Comparison of ENCODE assay signal across 12 cellular contexts in genomic region chr15:58758141-58758540, GRCh38. TPM values are rescaled to one million over a fixed set of nuclear protein-coding genes. Genes with fewer than 3 reads are reported as not detected.
DNase-seq lines count a peak whose midpoint lies in the region; ATAC-seq and TF ChIP-seq lines count a peak whose summit lies in the region.
"Had no signal": no experiment of that assay in that cellular context is flagged by ENCODE, and none has a peak within 500 bp of the region (broad histone marks: within the 10 kb centered on the region; RNA-seq: fewer than 3 reads in every experiment).

No MANE protein-coding gene starts in this region.

- ATAC-seq in HG03097 (IDR thresholded peaks at IDR 0.05; ENCODE audit: low FRiP score, unreplicated experiment), result no peak
- ATAC-seq: T-helper 17 cell had no signal

- no peak overlapping the region for H3K4me3 Mint-ChIP-seq in activated T-helper 2 cell treated with anti-CD3 and anti-CD28 coated beads, Interferon-gamma antibody, Interleukin-2, Interleukin-4, amounts not matched to agents 10 μg/mL and 5 μg/mL and 100 μg/mL, durations not matched to agents 14 hours and 24 hours and 36 hours (ENCODE audit: low read depth)
- H3K4me3 Mint-ChIP-seq: T-helper 17 cell had no signal

- in situ Hi-C loops in astrocyte of the cerebellum (cut with HindIII; ENCODE audit: low sequenced_read_pairs), result no loop called here

- H3K4me1 Mint-ChIP-seq in activated T-helper 2 cell treated with anti-CD3 and anti-CD28 coated beads, Interferon-gamma antibody, Interleukin-2, Interleukin-4, amounts not matched to agents 10 μg/mL and 5 μg/mL and 100 μg/mL, durations not matched to agents 14 hours and 24 hours and 36 hours (ENCODE audit: low read depth), result peaks cover 26% of the 10 kb centered on the region

- no peaks in the 10 kb centered on the region for H3K36me3 Mint-ChIP-seq in activated T-helper 2 cell treated with anti-CD3 and anti-CD28 coated beads, Interferon-gamma antibody, Interleukin-2, Interleukin-4, amounts not matched to agents 10 μg/mL and 5 μg/mL and 100 μg/mL, durations not matched to agents 14 hours and 24 hours and 36 hours (ENCODE audit: low read depth)

- H3K27me3 Mint-ChIP-seq in activated T-helper 2 cell treated with anti-CD3 and anti-CD28 coated beads, Interferon-gamma antibody, Interleukin-2, Interleukin-4, amounts not matched to agents 10 μg/mL and 5 μg/mL and 100 μg/mL, durations not matched to agents 14 hours and 24 hours and 36 hours (ENCODE audit: low read depth), result no peaks in the 10 kb centered on the region

- H3K9me3 Mint-ChIP-seq in activated T-helper 2 cell treated with anti-CD3 and anti-CD28 coated beads, Interferon-gamma antibody, Interleukin-2, Interleukin-4, amounts not matched to agents 10 μg/mL and 5 μg/mL and 100 μg/mL, durations not matched to agents 14 hours and 24 hours and 36 hours, result peaks cover 3% of the 10 kb centered on the region

- H3K27ac Mint-ChIP-seq in activated T-helper 2 cell treated with anti-CD3 and anti-CD28 coated beads, Interferon-gamma antibody, Interleukin-2, Interleukin-4, amounts not matched to agents 10 μg/mL and 5 μg/mL and 100 μg/mL, durations not matched to agents 14 hours and 24 hours and 36 hours, result no peak overlapping the region
- H3K27ac Mint-ChIP-seq: T-helper 17 cell had no signal

- DNase-seq in AG09319 (ENCODE audit: extremely low read depth, low read depth) (no peak), HCEC 1CT (peak; percentile 43), astrocyte of the cerebellum (ENCODE audit: low read depth) (no peak), kidney epithelial cell (ENCODE audit: low read depth) (no peak), Kasumi-1 (lab: John Stamatoyannopoulos, UW) (no peak), islet precursor cell (no peak)
- DNase-seq in activated T-helper 2 cell treated with anti-CD3 and anti-CD28 coated beads, Interferon-gamma antibody, Interleukin-2, Interleukin-4, amounts not matched to agents 10 μg/mL and 5 μg/mL and 100 μg/mL, durations not matched to agents 14 hours and 24 hours and 36 hours (ENCODE audit: low spot score), result no peak
- DNase-seq: activated gamma-delta T cell treated with Interleukin-2 at 50 U/mL for 16 hours, DMS153, NCI-H2081 treated with DMSO at 0.1 percent for 48 hours, T-helper 17 cell had no signal

- no peaks in the 10 kb centered on the region for H3K27me3 ChIP-seq in kidney epithelial cell (ENCODE audit: control insufficient read depth, insufficient read depth, low read length)

- intact Hi-C loops in activated T-helper 2 cell treated with anti-CD3 and anti-CD28 coated beads, Interferon-gamma antibody, Interleukin-2, Interleukin-4, amounts not matched to agents 10 μg/mL and 5 μg/mL and 100 μg/mL, durations not matched to agents 14 hours and 24 hours and 36 hours (cut with micrococcal nuclease), result loop anchor here (2.0 kb wide), 1 partner anchor 531 kb away; no protein-coding TSS in a partner anchor

- TF ChIP-seq CTCF in AG09319 (IDR thresholded peaks at IDR 0.05; ENCODE audit: low read depth, low read length) (peak; percentile 39), astrocyte of the cerebellum (IDR thresholded peaks at IDR 0.05; ENCODE audit: low read depth, low read length, missing control alignments) (peak; percentile 31), kidney epithelial cell (IDR thresholded peaks at IDR 0.05; ENCODE audit: insufficient read depth, low read length, poor library complexity, severe bottlenecking) (peak; percentile 13)

- H3K36me3 ChIP-seq in kidney epithelial cell (ENCODE audit: control insufficient read depth, insufficient read depth, low read length), result no peaks in the 10 kb centered on the region

- no peak overlapping the region for H3K4me3 ChIP-seq in astrocyte of the cerebellum (ENCODE audit: low read depth, low read length)
- no peak overlapping the region for H3K4me3 ChIP-seq in kidney epithelial cell (ENCODE audit: low read depth, low read length)

RNA-seq across cellular contexts. Expression of gene ADAM10, which starts 8.6 kb away (rescaled TPM):
- total RNA-seq in kidney epithelial cell, result 125 and 128 TPM in 2 replicates
- total RNA-seq in activated T-helper 2 cell treated with anti-CD3 and anti-CD28 coated beads, Interferon-gamma antibody, Interleukin-2, Interleukin-4, amounts not matched to agents 10 μg/mL and 5 μg/mL and 100 μg/mL, durations not matched to agents 14 hours and 24 hours and 36 hours, result 136 and 141 TPM in 2 replicates

RNA-seq across cellular contexts. Expression of gene MINDY2, which starts 13.0 kb away (rescaled TPM):
- total RNA-seq in kidney epithelial cell, result 21.8 and 25.7 TPM in 2 replicates
- 10.7 and 11.6 TPM in 2 replicates for total RNA-seq in activated T-helper 2 cell treated with anti-CD3 and anti-CD28 coated beads, Interferon-gamma antibody, Interleukin-2, Interleukin-4, amounts not matched to agents 10 μg/mL and 5 μg/mL and 100 μg/mL, durations not matched to agents 14 hours and 24 hours and 36 hours
